In the genomic region with DNA sequence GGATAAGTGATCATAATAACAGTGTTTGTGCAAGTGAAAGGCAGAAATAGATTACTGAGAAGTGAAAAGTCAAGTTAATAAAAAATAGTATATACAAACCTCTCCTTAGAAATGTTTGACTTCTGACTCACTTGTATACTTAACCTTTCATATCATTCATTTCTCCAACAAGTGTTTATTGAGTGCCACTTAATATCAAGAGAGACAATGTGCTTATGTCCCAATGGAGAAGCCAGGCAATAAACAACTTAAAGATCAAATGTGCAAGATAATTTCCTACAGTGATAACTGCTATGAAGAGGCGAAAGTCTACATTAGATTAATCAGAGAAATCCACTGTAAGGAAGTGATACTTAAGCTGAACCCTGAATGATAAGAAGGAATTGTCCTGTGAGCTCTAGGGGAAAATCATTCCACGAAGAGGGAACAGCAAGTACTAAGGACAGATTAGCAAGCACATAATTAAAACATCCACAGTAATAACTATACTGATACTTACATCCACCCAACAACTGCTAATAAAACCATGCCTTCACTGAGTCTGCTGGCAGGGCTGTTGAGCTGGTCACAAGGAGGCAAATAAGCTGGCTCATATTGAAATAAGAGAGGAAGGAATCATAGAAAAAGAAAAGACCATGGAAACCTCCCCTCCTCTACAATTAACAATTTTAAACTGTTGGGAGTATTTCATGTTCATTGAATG, we compare ENCODE assay signal across 1 cellular context.
TF ChIP-seq lines count a peak whose summit lies in the region.

No MANE protein-coding gene starts in this region.

TF ChIP-seq in GM12878, 131 proteins besides CTCF, POLR2A, EP300 and RAD21:
- TF ChIP-seq NBN (IDR thresholded peaks at IDR 0.05) = no peak
- no peak for TF ChIP-seq NR2C1 (IDR thresholded peaks at IDR 0.05)
- TF ChIP-seq BCL11A (IDR thresholded peaks at IDR 0.05; ENCODE audit: low read depth, low read length) = no peak
- no peak for TF ChIP-seq SREBF1 (IDR thresholded peaks at IDR 0.05; ENCODE audit: low read length)
- TF ChIP-seq ZNF592 (IDR thresholded peaks at IDR 0.05) = no peak
TF ChIP-seq in GM12878: peak in this region for 0.
